Comparison of ENCODE assay signal across 15 cellular contexts in the genomic region with DNA sequence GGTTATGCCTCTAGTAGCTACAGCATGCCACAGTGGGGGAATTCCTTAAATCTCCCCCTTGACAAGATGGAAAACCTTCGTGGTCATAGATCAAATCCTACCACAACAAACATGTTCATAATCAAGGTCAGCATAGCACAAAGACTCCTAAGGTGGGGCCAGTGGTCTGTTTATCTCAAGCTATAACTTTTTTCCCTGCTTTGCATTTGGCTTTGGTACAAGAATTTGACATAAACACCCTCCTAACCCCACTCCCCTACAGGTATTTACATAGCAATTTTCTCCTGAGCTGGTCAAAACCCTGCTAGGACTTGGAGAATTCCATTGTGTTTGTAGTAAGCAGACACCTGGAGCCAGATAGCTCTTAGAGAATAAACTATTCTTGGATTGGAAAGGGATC.
"Had no signal": no experiment of that assay in that cellular context is flagged by ENCODE, and none has a peak within 500 bp of the region (broad histone marks: within the 10 kb centered on the region; RNA-seq: fewer than 3 reads in every experiment).

No MANE protein-coding gene starts in this region.

- H3K4me3 Mint-ChIP-seq: activated CD4-positive, alpha-beta memory T cell treated with anti-CD3 and anti-CD28 coated beads, Interleukin-2, amount 10 ng/mL, durations not matched to agents 7 days and 5 days; activated naive CD8-positive, alpha-beta T cell treated with anti-CD3 and anti-CD28 coated beads for 36 hours; dendritic cell treated with granulocyte-macrophage colony-stimulating factor and Interleukin-4, amounts not matched to agents 40 ng/mL and 50 ng/mL, for 4 days; effector memory CD8-positive, alpha-beta T cell; stimulated activated naive CD8-positive, alpha-beta T cell treated with anti-CD3 and anti-CD28 coated beads, Interleukin-15, Interleukin-2, amounts not matched to agents 100 ng/mL and 50 ng/mL, for 24 hours had no signal

- H3K4me1 ChIP-seq: upper lobe of right lung had no signal

- H3K36me3 ChIP-seq: brain microvascular endothelial cell, gastrocnemius medialis, heart right ventricle, upper lobe of right lung had no signal

- H3K4me3 ChIP-seq: gastrocnemius medialis, heart right ventricle, testis, upper lobe of right lung had no signal

- H3K9me3 ChIP-seq: gastrocnemius medialis, heart right ventricle, testis, upper lobe of right lung had no signal

- DNase-seq: activated CD4-positive, alpha-beta memory T cell treated with anti-CD3 and anti-CD28 coated beads, Interleukin-2, amount 10 ng/mL, durations not matched to agents 7 days and 5 days; activated gamma-delta T cell; activated naive CD8-positive, alpha-beta T cell treated with anti-CD3 and anti-CD28 coated beads for 36 hours; activated T-cell treated with anti-CD3 and anti-CD28 coated beads, Interleukin-2, amount 50 U/mL, for 48 hours; brain microvascular endothelial cell; effector memory CD8-positive, alpha-beta T cell; gastrocnemius medialis; heart right ventricle; left ventricle myocardium superior; stimulated activated CD4-positive, alpha-beta T cell treated with anti-CD3 and anti-CD28 coated beads, Interleukin-12 subunit alpha, Interleukin-12 subunit beta, amount 100 ng/mL, for 4 hours; testis; upper lobe of right lung had no signal

- H3K27ac ChIP-seq: brain microvascular endothelial cell, epithelial cell of prostate, gastrocnemius medialis, heart right ventricle, testis, upper lobe of right lung had no signal

- H3K9me3 Mint-ChIP-seq: dendritic cell treated with granulocyte-macrophage colony-stimulating factor and Interleukin-4, amounts not matched to agents 40 ng/mL and 50 ng/mL, for 4 days had no signal

- H3K27me3 ChIP-seq: brain microvascular endothelial cell, gastrocnemius medialis, heart right ventricle, testis, upper lobe of right lung had no signal

- ATAC-seq: effector memory CD8-positive, alpha-beta T cell; gastrocnemius medialis; heart right ventricle; left ventricle myocardium superior; upper lobe of right lung had no signal

- H3K27ac Mint-ChIP-seq: activated CD4-positive, alpha-beta memory T cell treated with anti-CD3 and anti-CD28 coated beads, Interleukin-2, amount 10 ng/mL, durations not matched to agents 7 days and 5 days; activated naive CD8-positive, alpha-beta T cell treated with anti-CD3 and anti-CD28 coated beads for 36 hours; dendritic cell treated with granulocyte-macrophage colony-stimulating factor and Interleukin-4, amounts not matched to agents 40 ng/mL and 50 ng/mL, for 4 days; effector memory CD8-positive, alpha-beta T cell; stimulated activated naive CD8-positive, alpha-beta T cell treated with anti-CD3 and anti-CD28 coated beads, Interleukin-15, Interleukin-2, amounts not matched to agents 100 ng/mL and 50 ng/mL, for 24 hours had no signal
